Comparison of ENCODE assay signal across 1 cellular context in the genomic region with DNA sequence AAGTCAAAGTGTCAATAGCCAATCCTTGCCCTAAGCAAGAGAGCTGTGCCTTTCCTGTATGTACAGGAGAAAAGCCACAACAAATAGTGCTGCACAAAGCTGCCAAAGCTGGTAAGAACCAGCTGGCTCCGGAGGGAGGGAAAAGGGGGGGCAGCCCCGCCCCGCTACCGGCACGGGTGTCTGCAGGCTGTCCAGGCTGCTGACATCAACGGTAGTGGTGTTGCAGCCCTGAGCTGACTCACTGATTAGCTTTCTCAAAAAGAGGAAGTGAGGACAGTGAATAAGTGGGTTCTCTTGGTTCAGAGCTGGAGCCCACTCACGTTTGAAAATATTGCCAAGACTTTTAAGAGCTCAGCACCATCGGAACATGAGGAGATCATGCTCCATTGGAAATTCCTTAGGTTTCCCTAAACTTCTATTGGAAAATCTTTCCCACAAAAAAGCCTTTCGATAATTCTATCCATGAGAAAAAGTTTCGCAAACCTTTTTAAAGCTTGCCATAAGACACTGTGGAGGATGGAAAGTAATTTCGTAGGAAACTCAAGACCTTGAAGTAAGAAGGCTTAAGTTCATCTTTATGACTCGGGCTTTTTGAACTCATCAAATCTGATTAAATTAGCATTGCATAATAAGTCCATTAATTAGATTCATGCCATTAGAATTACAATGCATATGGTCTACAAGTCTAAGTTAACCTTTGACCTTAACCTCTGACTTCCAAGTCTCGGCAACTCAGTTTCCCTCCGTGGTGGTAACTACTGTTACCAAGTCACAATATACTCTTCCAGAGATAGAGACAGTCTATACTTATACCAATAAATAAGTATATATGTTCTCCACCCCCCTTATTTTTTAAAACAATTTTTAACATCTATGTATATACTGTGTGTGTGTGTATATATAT.
TF ChIP-seq lines count a peak whose summit lies in the region.

No MANE protein-coding gene starts in this region.

TF ChIP-seq in K562, 482 proteins besides CTCF, POLR2A, EP300 and RAD21 (continued from another document and continues in another):
- TF ChIP-seq CREB3 (tag; conservative IDR thresholded peaks at IDR 0.05; ENCODE audit: low read depth) (0 out of 2 replicates have a peak, but pooled peaks have one; percentile 32), NFRKB (IDR thresholded peaks at IDR 0.05; ENCODE audit: low read depth) (peak; percentile 9; the same call in 1 of the 2 replicates), MAZ (CRISPR knock-in tag; conservative IDR thresholded peaks at IDR 0.05 in 1 of 2, IDR thresholded peaks at IDR 0.05 in 1 of 2) (peak; percentile 98 to 99), CREB1 (IDR thresholded peaks at IDR 0.05) (peak; percentile 72; the same call in 1 of the 2 replicates), CREB1 (CRISPR knock-in tag; IDR thresholded peaks at IDR 0.05) (peak; percentile 69; the same call in 1 of the 2 replicates), ZBTB43 (CRISPR knock-in tag; IDR thresholded peaks at IDR 0.05) (no peak), NEUROD1 (IDR thresholded peaks at IDR 0.05; ENCODE audit: borderline replicate concordance, low read depth, low read length, partially characterized antibody) (peak; percentile 94), COPS2 (conservative IDR thresholded peaks at IDR 0.05) (no peak), U2AF2 (optimal IDR thresholded peaks at IDR 0.05; ENCODE audit: low read depth, low read length) (no peak), TAL1 (IDR thresholded peaks at IDR 0.05) (0 out of 2 replicates have a peak, but pooled peaks have one; percentile 21), SIX5 (IDR thresholded peaks at IDR 0.05; ENCODE audit: borderline replicate concordance in 1 of 2, insufficient read depth in 1 of 2, low read depth in 1 of 2, low read length in 2 of 2) (no peak), BRD9 (IDR thresholded peaks at IDR 0.05; ENCODE audit: low read depth, partially characterized antibody) (no peak), JUN (IDR thresholded peaks at IDR 0.05; ENCODE audit: borderline replicate concordance, low read depth, low read length) (peak; percentile 99), JUN (CRISPR knock-in tag; IDR thresholded peaks at IDR 0.05; ENCODE audit: borderline replicate concordance) (peak; percentile 39; the same call in 1 of the 2 replicates), TFAM (CRISPR knock-in tag; conservative IDR thresholded peaks at IDR 0.05) (no peak), CBX1 (IDR thresholded peaks at IDR 0.05; ENCODE audit: low read depth) (peak; percentile 81; the same call in 1 of the 2 replicates), ATF2 (CRISPR knock-in tag; IDR thresholded peaks at IDR 0.05) (no peak), TGIF2 (CRISPR knock-in tag; IDR thresholded peaks at IDR 0.05) (no peak), RBM15 (IDR thresholded peaks at IDR 0.05; ENCODE audit: insufficient read depth, low read length) (no peak), ZNF740 (CRISPR knock-in tag; IDR thresholded peaks at IDR 0.05) (peak; percentile 98), ZNF740 (tag; IDR thresholded peaks at IDR 0.05) (peak in 1 of 2 experiments; percentile 97; a peak in 2 of 4 replicates), ZNF586 (CRISPR knock-in tag; conservative IDR thresholded peaks at IDR 0.05) (no peak), EP400 (IDR thresholded peaks at IDR 0.05) (peak; percentile 91), DPF2 (IDR thresholded peaks at IDR 0.05) (peak; percentile 99), ESRRA (IDR thresholded peaks at IDR 0.05; ENCODE audit: borderline replicate concordance, low read depth) (no peak; the same call in 1 of the 2 replicates), ZNF239 (CRISPR knock-in tag; IDR thresholded peaks at IDR 0.05) (no peak; the same call in 1 of the 2 replicates), HIVEP1 (CRISPR knock-in tag; IDR thresholded peaks at IDR 0.05) (no peak), SRSF1 (IDR thresholded peaks at IDR 0.05; ENCODE audit: low read depth, low read length) (no peak), ZNF311 (CRISPR knock-in tag; IDR thresholded peaks at IDR 0.05) (no peak), ELF1 (tag; IDR thresholded peaks at IDR 0.05) (peak; percentile 57; the same call in 1 of the 2 replicates), ZNF165 (CRISPR knock-in tag; IDR thresholded peaks at IDR 0.05; ENCODE audit: borderline replicate concordance) (no peak), ZC3H11A (IDR thresholded peaks at IDR 0.05; ENCODE audit: low read depth, low read length) (0 out of 2 replicates have a peak, but pooled peaks have one; percentile 26), ZNF76 (CRISPR knock-in tag; IDR thresholded peaks at IDR 0.05; ENCODE audit: borderline replicate concordance) (no peak), HBP1 (CRISPR knock-in tag; IDR thresholded peaks at IDR 0.05) (no peak)
- TF ChIP-seq, protein P1, sequence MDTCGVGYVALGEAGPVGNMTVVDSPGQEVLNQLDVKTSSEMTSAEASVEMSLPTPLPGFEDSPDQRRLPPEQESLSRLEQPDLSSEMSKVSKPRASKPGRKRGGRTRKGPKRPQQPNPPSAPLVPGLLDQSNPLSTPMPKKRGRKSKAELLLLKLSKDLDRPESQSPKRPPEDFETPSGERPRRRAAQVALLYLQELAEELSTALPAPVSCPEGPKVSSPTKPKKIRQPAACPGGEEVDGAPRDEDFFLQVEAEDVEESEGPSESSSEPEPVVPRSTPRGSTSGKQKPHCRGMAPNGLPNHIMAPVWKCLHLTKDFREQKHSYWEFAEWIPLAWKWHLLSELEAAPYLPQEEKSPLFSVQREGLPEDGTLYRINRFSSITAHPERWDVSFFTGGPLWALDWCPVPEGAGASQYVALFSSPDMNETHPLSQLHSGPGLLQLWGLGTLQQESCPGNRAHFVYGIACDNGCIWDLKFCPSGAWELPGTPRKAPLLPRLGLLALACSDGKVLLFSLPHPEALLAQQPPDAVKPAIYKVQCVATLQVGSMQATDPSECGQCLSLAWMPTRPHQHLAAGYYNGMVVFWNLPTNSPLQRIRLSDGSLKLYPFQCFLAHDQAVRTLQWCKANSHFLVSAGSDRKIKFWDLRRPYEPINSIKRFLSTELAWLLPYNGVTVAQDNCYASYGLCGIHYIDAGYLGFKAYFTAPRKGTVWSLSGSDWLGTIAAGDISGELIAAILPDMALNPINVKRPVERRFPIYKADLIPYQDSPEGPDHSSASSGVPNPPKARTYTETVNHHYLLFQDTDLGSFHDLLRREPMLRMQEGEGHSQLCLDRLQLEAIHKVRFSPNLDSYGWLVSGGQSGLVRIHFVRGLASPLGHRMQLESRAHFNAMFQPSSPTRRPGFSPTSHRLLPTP (IDR thresholded peaks at IDR 0.05; ENCODE audit: borderline replicate concordance, extremely low read depth, insufficient read length): no peak
- TF ChIP-seq, protein P2, sequence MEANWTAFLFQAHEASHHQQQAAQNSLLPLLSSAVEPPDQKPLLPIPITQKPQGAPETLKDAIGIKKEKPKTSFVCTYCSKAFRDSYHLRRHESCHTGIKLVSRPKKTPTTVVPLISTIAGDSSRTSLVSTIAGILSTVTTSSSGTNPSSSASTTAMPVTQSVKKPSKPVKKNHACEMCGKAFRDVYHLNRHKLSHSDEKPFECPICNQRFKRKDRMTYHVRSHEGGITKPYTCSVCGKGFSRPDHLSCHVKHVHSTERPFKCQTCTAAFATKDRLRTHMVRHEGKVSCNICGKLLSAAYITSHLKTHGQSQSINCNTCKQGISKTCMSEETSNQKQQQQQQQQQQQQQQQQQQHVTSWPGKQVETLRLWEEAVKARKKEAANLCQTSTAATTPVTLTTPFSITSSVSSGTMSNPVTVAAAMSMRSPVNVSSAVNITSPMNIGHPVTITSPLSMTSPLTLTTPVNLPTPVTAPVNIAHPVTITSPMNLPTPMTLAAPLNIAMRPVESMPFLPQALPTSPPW (CRISPR knock-in tag; IDR thresholded peaks at IDR 0.05): peak; percentile 100
- TF ChIP-seq, protein P3, sequence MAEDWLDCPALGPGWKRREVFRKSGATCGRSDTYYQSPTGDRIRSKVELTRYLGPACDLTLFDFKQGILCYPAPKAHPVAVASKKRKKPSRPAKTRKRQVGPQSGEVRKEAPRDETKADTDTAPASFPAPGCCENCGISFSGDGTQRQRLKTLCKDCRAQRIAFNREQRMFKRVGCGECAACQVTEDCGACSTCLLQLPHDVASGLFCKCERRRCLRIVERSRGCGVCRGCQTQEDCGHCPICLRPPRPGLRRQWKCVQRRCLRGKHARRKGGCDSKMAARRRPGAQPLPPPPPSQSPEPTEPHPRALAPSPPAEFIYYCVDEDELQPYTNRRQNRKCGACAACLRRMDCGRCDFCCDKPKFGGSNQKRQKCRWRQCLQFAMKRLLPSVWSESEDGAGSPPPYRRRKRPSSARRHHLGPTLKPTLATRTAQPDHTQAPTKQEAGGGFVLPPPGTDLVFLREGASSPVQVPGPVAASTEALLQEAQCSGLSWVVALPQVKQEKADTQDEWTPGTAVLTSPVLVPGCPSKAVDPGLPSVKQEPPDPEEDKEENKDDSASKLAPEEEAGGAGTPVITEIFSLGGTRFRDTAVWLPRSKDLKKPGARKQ (CRISPR knock-in tag; IDR thresholded peaks at IDR 0.05): peak; percentile 80; the same call in 1 of the 2 replicates
- TF ChIP-seq, protein P4, sequence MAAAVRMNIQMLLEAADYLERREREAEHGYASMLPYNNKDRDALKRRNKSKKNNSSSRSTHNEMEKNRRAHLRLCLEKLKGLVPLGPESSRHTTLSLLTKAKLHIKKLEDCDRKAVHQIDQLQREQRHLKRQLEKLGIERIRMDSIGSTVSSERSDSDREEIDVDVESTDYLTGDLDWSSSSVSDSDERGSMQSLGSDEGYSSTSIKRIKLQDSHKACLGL (CRISPR knock-in tag; IDR thresholded peaks at IDR 0.05; ENCODE audit: borderline replicate concordance, poor library complexity, severe bottlenecking): no peak
